26 cellular contexts compared by ENCODE assay signal in the genomic region with DNA sequence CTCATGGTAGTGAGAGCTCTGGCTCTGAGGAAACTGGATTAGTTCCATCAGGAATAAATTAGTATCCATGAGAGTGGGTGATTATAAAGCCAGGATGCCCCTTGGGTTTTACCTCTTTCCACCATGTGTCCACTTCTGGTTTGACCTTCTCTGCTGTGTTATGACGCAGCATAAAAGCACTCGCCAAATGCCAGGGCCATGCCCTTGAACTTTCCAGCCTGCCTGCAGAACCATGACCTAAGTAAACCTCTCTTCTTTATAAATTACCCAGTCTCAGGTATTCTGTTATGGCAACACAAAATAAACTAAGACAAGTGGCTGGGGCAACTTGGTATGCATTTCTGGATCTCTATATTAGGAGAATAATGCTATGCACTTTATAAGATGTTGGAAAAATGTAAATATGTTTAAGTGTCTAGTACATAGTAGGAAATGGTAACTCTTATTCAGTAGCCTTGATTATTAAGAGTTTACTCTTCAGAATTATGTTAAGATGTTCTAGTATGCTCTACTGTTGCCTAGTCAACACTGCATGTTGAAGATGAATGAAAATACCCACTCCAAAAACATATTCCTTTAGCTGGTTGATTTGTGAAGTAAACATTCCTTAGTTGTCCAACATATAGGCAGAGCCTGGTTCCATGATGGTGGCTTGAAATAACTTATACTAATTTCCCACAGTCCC.
"Had no signal": no experiment of that assay in that cellular context is flagged by ENCODE, and none has a peak within 500 bp of the region (broad histone marks: within the 10 kb centered on the region; RNA-seq: fewer than 3 reads in every experiment).

No MANE protein-coding gene starts in this region.

- H3K4me1 ChIP-seq: prostate gland, spleen, testis had no signal

- FAIRE-seq: astrocyte, kidney, TTC549, urothelium cell line had no signal

- H3K9me3 ChIP-seq: ovary, prostate gland, spleen, testis had no signal

- H3K36me3 ChIP-seq: ovary, prostate gland, spleen had no signal

- ATAC-seq: effector memory CD8-positive, alpha-beta T cell; left colon; natural killer cell had no signal

- H3K4me3 ChIP-seq: lung, ovary, prostate gland, spleen, testis had no signal

- H3K27me3 ChIP-seq: ovary, spleen, testis had no signal

- H3K27ac ChIP-seq: ovary, prostate gland, spleen, testis, VCaP had no signal

- DNase-seq: activated CD4-positive, alpha-beta T cell treated with anti-CD3 and anti-CD28 coated beads for 4 hours; activated CD4-positive, alpha-beta T cell treated with anti-CD3 and anti-CD28 coated beads, Interleukin-2, amount 50 U/mL, for 4 hours; activated CD8-positive, alpha-beta memory T cell treated with anti-CD3 and anti-CD28 coated beads for 24 hours; activated effector memory CD4-positive, alpha-beta T cell treated with Interleukin-2 at 50 U/mL for 16 hours; activated naive CD4-positive, alpha-beta T cell treated with Interleukin-2 at 50 U/mL for 16 hours; cortex of kidney; effector memory CD8-positive, alpha-beta T cell; erythroblast; immature natural killer cell; kidney; left colon; mesendoderm; natural killer cell; ovary; spleen; stimulated activated naive CD4-positive, alpha-beta T cell treated with Interleukin-2 at 50 U/mL for 16 hours; SW 1271; T-helper 9 cell; testis; trophoblast cell had no signal
